ENCODE assay signal across 1 cellular context in the genomic region with DNA sequence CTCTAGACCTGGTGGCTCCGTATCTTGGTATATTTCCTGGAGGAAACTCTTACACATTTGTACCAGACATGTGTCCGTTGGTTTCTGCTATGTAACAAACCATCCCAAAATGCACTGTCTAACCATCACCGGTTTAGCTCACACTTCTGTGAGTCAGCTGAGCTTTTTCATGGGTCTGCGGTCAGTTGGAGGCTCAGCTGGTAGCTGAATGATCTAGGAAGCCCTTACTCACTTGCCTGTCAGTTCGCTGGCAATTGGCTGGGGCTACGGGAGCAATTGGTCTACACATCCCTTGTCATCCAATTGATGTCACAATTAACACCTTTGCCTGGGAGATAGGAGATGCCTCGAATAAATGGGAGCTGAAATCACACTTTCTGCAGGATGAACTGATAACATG.
TF ChIP-seq lines count a peak whose summit lies in the region.

No MANE protein-coding gene starts in this region.

TF ChIP-seq in SK-N-SH treated with all-trans-retinoic acid at 6 μM for 48 hours, 23 proteins besides CTCF, POLR2A, EP300 and RAD21 (continued from another document):
- TF ChIP-seq, protein P1, sequence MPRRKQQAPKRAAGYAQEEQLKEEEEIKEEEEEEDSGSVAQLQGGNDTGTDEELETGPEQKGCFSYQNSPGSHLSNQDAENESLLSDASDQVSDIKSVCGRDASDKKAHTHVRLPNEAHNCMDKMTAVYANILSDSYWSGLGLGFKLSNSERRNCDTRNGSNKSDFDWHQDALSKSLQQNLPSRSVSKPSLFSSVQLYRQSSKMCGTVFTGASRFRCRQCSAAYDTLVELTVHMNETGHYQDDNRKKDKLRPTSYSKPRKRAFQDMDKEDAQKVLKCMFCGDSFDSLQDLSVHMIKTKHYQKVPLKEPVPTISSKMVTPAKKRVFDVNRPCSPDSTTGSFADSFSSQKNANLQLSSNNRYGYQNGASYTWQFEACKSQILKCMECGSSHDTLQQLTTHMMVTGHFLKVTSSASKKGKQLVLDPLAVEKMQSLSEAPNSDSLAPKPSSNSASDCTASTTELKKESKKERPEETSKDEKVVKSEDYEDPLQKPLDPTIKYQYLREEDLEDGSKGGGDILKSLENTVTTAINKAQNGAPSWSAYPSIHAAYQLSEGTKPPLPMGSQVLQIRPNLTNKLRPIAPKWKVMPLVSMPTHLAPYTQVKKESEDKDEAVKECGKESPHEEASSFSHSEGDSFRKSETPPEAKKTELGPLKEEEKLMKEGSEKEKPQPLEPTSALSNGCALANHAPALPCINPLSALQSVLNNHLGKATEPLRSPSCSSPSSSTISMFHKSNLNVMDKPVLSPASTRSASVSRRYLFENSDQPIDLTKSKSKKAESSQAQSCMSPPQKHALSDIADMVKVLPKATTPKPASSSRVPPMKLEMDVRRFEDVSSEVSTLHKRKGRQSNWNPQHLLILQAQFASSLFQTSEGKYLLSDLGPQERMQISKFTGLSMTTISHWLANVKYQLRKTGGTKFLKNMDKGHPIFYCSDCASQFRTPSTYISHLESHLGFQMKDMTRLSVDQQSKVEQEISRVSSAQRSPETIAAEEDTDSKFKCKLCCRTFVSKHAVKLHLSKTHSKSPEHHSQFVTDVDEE (CRISPR knock-in tag; IDR thresholded peaks at IDR 0.05), result no peak
- TF ChIP-seq ZNF8 (CRISPR knock-in tag; IDR thresholded peaks at IDR 0.05), result no peak
